ENCODE assay signal across 2 cellular contexts in the genomic region with DNA sequence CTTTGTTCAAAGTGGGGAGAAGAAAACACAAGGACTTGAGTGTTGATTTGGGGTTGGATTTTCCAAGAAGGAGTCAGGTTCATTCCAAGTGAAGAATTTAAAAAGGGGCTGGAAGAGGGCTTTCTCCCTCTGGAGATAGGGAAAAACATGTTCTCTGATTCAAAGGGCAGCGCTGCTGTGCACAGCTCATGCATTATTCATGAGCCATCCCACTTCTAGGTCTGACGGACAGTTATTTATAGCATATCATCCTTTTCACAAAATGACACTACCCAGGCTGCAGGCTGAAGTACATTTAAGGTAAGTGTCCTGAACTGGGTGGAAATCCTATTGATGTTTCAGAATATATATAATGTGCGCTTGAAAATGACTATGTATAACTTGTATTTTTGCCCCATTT.
TF ChIP-seq lines count a peak whose summit lies in the region.

No MANE protein-coding gene starts in this region.

TF ChIP-seq in IMR-90, 13 proteins besides CTCF, POLR2A, EP300 and RAD21:
- TF ChIP-seq NFE2L2 (IDR thresholded peaks at IDR 0.05; ENCODE audit: low read depth, low read length): no peak
- TF ChIP-seq, protein P1, sequence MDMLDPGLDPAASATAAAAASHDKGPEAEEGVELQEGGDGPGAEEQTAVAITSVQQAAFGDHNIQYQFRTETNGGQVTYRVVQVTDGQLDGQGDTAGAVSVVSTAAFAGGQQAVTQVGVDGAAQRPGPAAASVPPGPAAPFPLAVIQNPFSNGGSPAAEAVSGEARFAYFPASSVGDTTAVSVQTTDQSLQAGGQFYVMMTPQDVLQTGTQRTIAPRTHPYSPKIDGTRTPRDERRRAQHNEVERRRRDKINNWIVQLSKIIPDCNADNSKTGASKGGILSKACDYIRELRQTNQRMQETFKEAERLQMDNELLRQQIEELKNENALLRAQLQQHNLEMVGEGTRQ (IDR thresholded peaks at IDR 0.05; ENCODE audit: low read depth, low read length): no peak
- TF ChIP-seq RFX5 (IDR thresholded peaks at IDR 0.05; ENCODE audit: low read depth, low read length): no peak
- no peak for TF ChIP-seq CEBPB (IDR thresholded peaks at IDR 0.05; ENCODE audit: low read depth, low read length)
- TF ChIP-seq MAFK (IDR thresholded peaks at IDR 0.05; ENCODE audit: low read depth, low read length): no peak
- no peak for TF ChIP-seq FOS (IDR thresholded peaks at IDR 0.05; ENCODE audit: low read depth, low read length)
- no peak for TF ChIP-seq BHLHE40 (IDR thresholded peaks at IDR 0.05; ENCODE audit: low read depth, low read length)
- no peak for TF ChIP-seq CHD1 (IDR thresholded peaks at IDR 0.05; ENCODE audit: low read depth, low read length)
- no peak for TF ChIP-seq RCOR1 (IDR thresholded peaks at IDR 0.05; ENCODE audit: insufficient replicate concordance, low read length)
- no peak for TF ChIP-seq MAZ (IDR thresholded peaks at IDR 0.05; ENCODE audit: borderline replicate concordance, low read depth, low read length)
- TF ChIP-seq MXI1 (IDR thresholded peaks at IDR 0.05; ENCODE audit: borderline replicate concordance, low read depth, low read length): no peak
- TF ChIP-seq SMC3 (IDR thresholded peaks at IDR 0.05; ENCODE audit: low read depth, low read length): no peak
- TF ChIP-seq, protein P2, sequence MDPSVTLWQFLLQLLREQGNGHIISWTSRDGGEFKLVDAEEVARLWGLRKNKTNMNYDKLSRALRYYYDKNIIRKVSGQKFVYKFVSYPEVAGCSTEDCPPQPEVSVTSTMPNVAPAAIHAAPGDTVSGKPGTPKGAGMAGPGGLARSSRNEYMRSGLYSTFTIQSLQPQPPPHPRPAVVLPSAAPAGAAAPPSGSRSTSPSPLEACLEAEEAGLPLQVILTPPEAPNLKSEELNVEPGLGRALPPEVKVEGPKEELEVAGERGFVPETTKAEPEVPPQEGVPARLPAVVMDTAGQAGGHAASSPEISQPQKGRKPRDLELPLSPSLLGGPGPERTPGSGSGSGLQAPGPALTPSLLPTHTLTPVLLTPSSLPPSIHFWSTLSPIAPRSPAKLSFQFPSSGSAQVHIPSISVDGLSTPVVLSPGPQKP (IDR thresholded peaks at IDR 0.05; ENCODE audit: borderline replicate concordance, low read depth, low read length): no peak

TF ChIP-seq in K562, 482 proteins besides CTCF, POLR2A, EP300 and RAD21:
- no peak for TF ChIP-seq KLF1 (tag; IDR thresholded peaks at IDR 0.05)
- TF ChIP-seq, protein P3, sequence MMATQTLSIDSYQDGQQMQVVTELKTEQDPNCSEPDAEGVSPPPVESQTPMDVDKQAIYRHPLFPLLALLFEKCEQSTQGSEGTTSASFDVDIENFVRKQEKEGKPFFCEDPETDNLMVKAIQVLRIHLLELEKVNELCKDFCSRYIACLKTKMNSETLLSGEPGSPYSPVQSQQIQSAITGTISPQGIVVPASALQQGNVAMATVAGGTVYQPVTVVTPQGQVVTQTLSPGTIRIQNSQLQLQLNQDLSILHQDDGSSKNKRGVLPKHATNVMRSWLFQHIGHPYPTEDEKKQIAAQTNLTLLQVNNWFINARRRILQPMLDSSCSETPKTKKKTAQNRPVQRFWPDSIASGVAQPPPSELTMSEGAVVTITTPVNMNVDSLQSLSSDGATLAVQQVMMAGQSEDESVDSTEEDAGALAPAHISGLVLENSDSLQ (IDR thresholded peaks at IDR 0.05): peak; percentile 54
- TF ChIP-seq KHSRP (IDR thresholded peaks at IDR 0.05): no peak
- TF ChIP-seq FOS (IDR thresholded peaks at IDR 0.05; ENCODE audit: extremely low read depth, insufficient read length): no peak
